9 cellular contexts compared by ENCODE assay signal in genomic region chr2:200376422-200377142, GRCh38.
A peak's percentile ranks its signal among the peaks of the same experiment; 100 is the strongest.
DNase-seq lines count a peak whose midpoint lies in the region; ATAC-seq, FAIRE-seq and TF ChIP-seq lines count a peak whose summit lies in the region.
"Had no signal": no experiment of that assay in that cellular context is flagged by ENCODE, and none has a peak within 500 bp of the region (broad histone marks: within the 10 kb centered on the region; RNA-seq: fewer than 3 reads in every experiment).

No MANE protein-coding gene starts in this region.

- no peak overlapping the region for H2AFZ ChIP-seq in IMR-90 (replicated peaks; ENCODE audit: low read length, poor library complexity)

- TF ChIP-seq CTCF in IMR-90 (conservative IDR thresholded peaks at IDR 0.05; ENCODE audit: low read depth, low read length): no peak
- no peak for TF ChIP-seq CTCF in endothelial cell (IDR thresholded peaks at IDR 0.05; ENCODE audit: unreplicated experiment)
- no peak for TF ChIP-seq CTCF in progenitor cell of endocrine pancreas (IDR thresholded peaks at IDR 0.05; ENCODE audit: unreplicated experiment)

- intact Hi-C loops in IMR-90 (cut with micrococcal nuclease): loop anchor here (5.0 kb wide), 1 partner anchor 69 kb away; the partner anchor contains the start of gene SPATS2L

- H2BK5ac ChIP-seq in IMR-90 (ENCODE audit: low read depth, low read length, poor library complexity, severe bottlenecking): peak overlapping the region; percentile 95

- no CpG with 5 or more reads among the region's 9 CpGs for WGBS in IMR-90 (ENCODE audit: extremely low coverage in 2 of 2, insufficient read length in 1 of 2), 2 experiments

- H2AK5ac ChIP-seq in IMR-90 (ENCODE audit: low read depth, low read length): peak overlapping the region; percentile 36

- peak overlapping the region; percentile 9; the same call in 1 of the 2 replicates for H3K27ac ChIP-seq in IMR-90 (ENCODE audit: insufficient read depth, low read length)

- peaks cover 7% of the 10 kb centered on the region; the same call in 1 of the 2 replicates for H4K20me1 ChIP-seq in IMR-90 (ENCODE audit: insufficient read depth, low read length)

- no TSS peak for BruUV-seq in IMR-90 (replicated peaks; lab: Mats Ljungman, UMichigan)

- H2BK15ac ChIP-seq in IMR-90 (ENCODE audit: low read depth, low read length): no peak overlapping the region; the same call in 2 of the 3 replicates

- H3K36me3 Mint-ChIP-seq in endothelial cell (ENCODE audit: low read depth, unreplicated experiment) (no peaks in the 10 kb centered on the region), progenitor cell of endocrine pancreas (ENCODE audit: insufficient read depth) (peaks cover 1% of the 10 kb centered on the region)

- peak overlapping the region; percentile 59 for H3K23ac ChIP-seq in IMR-90 (ENCODE audit: low read depth, low read length)

- no peaks in the 10 kb centered on the region for H3K27me3 ChIP-seq in IMR-90 (ENCODE audit: control insufficient read depth, insufficient read depth, low read length)

- H3K4me2 ChIP-seq in IMR-90 (ENCODE audit: low read depth, low read length): no peak overlapping the region

- no peak overlapping the region for H3K4me3 Mint-ChIP-seq in endothelial cell (ENCODE audit: unreplicated experiment)
- no peak overlapping the region for H3K4me3 Mint-ChIP-seq in progenitor cell of endocrine pancreas (ENCODE audit: low read depth)

- no peak for DNase-seq in GM12891 (ENCODE audit: insufficient read length, low spot score)
- DNase-seq in IMR-90: no peak
- DNase-seq in endothelial cell (ENCODE audit: low spot score): no peak
- no peak for DNase-seq in progenitor cell of endocrine pancreas (ENCODE audit: low spot score, unreplicated experiment)
- DNase-seq in stimulated activated CD4-positive, alpha-beta T cell treated with anti-CD3 and anti-CD28 coated beads, Interleukin-4, amount 100 ng/mL, for 1 hour: no peak
- no peak for DNase-seq in mucosa of gallbladder (ENCODE audit: low spot score)
- DNase-seq in 8988T: no peak
- DNase-seq in hippocampal formation (lab: John Stamatoyannopoulos, UW): no peak

- CTCF ChIA-PET in IMR-90 (lab: Yijun Ruan, JAX): no interaction called here

- H3K79me1 ChIP-seq in IMR-90 (ENCODE audit: low read depth in 1 of 2, low read length in 2 of 2): peaks cover 62 to 83% of the 10 kb centered on the region in 2 experiments

- H3K9me3 ChIP-seq in IMR-90 (ENCODE audit: control insufficient read depth, insufficient read depth, low read length): no peaks in the 10 kb centered on the region
- H3K9me3 ChIP-seq: HAP-1 had no signal

- H3K9me3 Mint-ChIP-seq in endothelial cell (ENCODE audit: unreplicated experiment) (no peaks in the 10 kb centered on the region), progenitor cell of endocrine pancreas (ENCODE audit: low read depth) (no peaks in the 10 kb centered on the region)

- no peak overlapping the region for H3K18ac ChIP-seq in IMR-90 (ENCODE audit: low read depth, low read length)

- peak overlapping the region in 1 of 2 experiments; percentile 31; a peak in 1 of 4 replicates for H4K8ac ChIP-seq in IMR-90 (ENCODE audit: low read depth in 2 of 2, low read length in 2 of 2)

- peak overlapping the region; percentile 72; the same call in 1 of the 2 replicates for H3K14ac ChIP-seq in IMR-90 (replicated peaks; ENCODE audit: low read depth, low read length)

- H3K4me1 Mint-ChIP-seq in endothelial cell (ENCODE audit: unreplicated experiment) (peaks cover 52% of the 10 kb centered on the region), progenitor cell of endocrine pancreas (ENCODE audit: low read depth) (peaks cover 75% of the 10 kb centered on the region)

- no peak overlapping the region for H3K9ac ChIP-seq in IMR-90 (ENCODE audit: low read depth, low read length)

- no peak overlapping the region; the same call in 1 of the 2 replicates for H4K5ac ChIP-seq in IMR-90 (ENCODE audit: low read depth, low read length)

- no peak for TF ChIP-seq RAD21 in IMR-90 (IDR thresholded peaks at IDR 0.05; ENCODE audit: low read length)

- H3K27ac Mint-ChIP-seq in endothelial cell (ENCODE audit: unreplicated experiment): peak overlapping the region; percentile 64
- H3K27ac Mint-ChIP-seq in progenitor cell of endocrine pancreas: peak overlapping the region; percentile 95

- no peak overlapping the region for H3K56ac ChIP-seq in IMR-90 (ENCODE audit: extremely low read depth, insufficient read depth, low read length)

- H3K9me1 ChIP-seq in IMR-90 (ENCODE audit: insufficient read depth, low read length): peaks cover 42% of the 10 kb centered on the region

- H3K4me1 ChIP-seq in IMR-90 (ENCODE audit: control insufficient read depth, insufficient read depth, low read length): peaks cover 41% of the 10 kb centered on the region

- peak overlapping the region; percentile 25 for H2AK9ac ChIP-seq in IMR-90 (replicated peaks; ENCODE audit: low read depth, low read length, poor library complexity)

- H4K91ac ChIP-seq in IMR-90 (ENCODE audit: insufficient read depth, low read depth, low read length): no peak overlapping the region

- H3K4ac ChIP-seq in IMR-90 (ENCODE audit: low read depth, low read length): peak overlapping the region; percentile 89; the same call in 1 of the 2 replicates

- H2BK20ac ChIP-seq in IMR-90 (ENCODE audit: low read depth, low read length): no peak overlapping the region

- in situ Hi-C loops in IMR-90 (cut with MboI; ENCODE audit: low sequenced_read_pairs): no loop called here

- peak overlapping the region; percentile 67; the same call in 1 of the 2 replicates for H2BK120ac ChIP-seq in IMR-90 (ENCODE audit: low read depth, low read length)

- peak; percentile 76 for FAIRE-seq in GM12891 (lab: Jason Lieb, UNC)

- dilution Hi-C loops in IMR-90 (cut with HindIII; ENCODE audit: low sequenced_read_pairs, unreplicated experiment): no loop called here

- H3K27me3 Mint-ChIP-seq in endothelial cell (ENCODE audit: unreplicated experiment) (peaks cover 2% of the 10 kb centered on the region), progenitor cell of endocrine pancreas (no peaks in the 10 kb centered on the region)

- POLR2A ChIA-PET in IMR-90 (lab: Charles Lee; ENCODE audit: unreplicated experiment): no interaction called here

- no peak for ATAC-seq in IMR-90 (ENCODE audit: low read depth)

- no peak for TF ChIP-seq POLR2A in GM12891 (IDR thresholded peaks at IDR 0.05; ENCODE audit: low read depth, low read length)
- TF ChIP-seq POLR2A in IMR-90 (IDR thresholded peaks at IDR 0.05; ENCODE audit: low read depth, low read length): no peak

- H3K4me3 ChIP-seq in IMR-90 (ENCODE audit: insufficient read depth, low read depth, low read length): no peak overlapping the region
- H3K4me3 ChIP-seq: HAP-1 had no signal

- H3K36me3 ChIP-seq in IMR-90 (ENCODE audit: control insufficient read depth, insufficient read depth, low read length): peaks cover 8% of the 10 kb centered on the region
- H3K36me3 ChIP-seq: HAP-1 had no signal

TF ChIP-seq in GM12891, 5 proteins besides CTCF, POLR2A, EP300 and RAD21:
- peak; percentile 20; the same call in 1 of the 2 replicates for TF ChIP-seq SPI1 (IDR thresholded peaks at IDR 0.05; ENCODE audit: low read depth, low read length)
- no peak for TF ChIP-seq POLR2AphosphoS5 (IDR thresholded peaks at IDR 0.05; ENCODE audit: low read depth, low read length)
- no peak for TF ChIP-seq TAF1 (IDR thresholded peaks at IDR 0.05; ENCODE audit: low read depth, low read length)
- no peak for TF ChIP-seq POU2F2 (IDR thresholded peaks at IDR 0.05; ENCODE audit: low read depth, low read length)
- TF ChIP-seq PAX5 (IDR thresholded peaks at IDR 0.05; ENCODE audit: insufficient read depth, low read length, severe bottlenecking): no peak

TF ChIP-seq in IMR-90, 13 proteins besides CTCF, POLR2A, EP300 and RAD21:
- TF ChIP-seq RFX5 (IDR thresholded peaks at IDR 0.05; ENCODE audit: low read depth, low read length) (no peak), RCOR1 (IDR thresholded peaks at IDR 0.05; ENCODE audit: insufficient replicate concordance, low read length) (no peak), MAFK (IDR thresholded peaks at IDR 0.05; ENCODE audit: low read depth, low read length) (no peak), MAZ (IDR thresholded peaks at IDR 0.05; ENCODE audit: borderline replicate concordance, low read depth, low read length) (no peak), ELK1 (IDR thresholded peaks at IDR 0.05; ENCODE audit: borderline replicate concordance, low read depth, low read length) (no peak), FOS (IDR thresholded peaks at IDR 0.05; ENCODE audit: low read depth, low read length) (no peak), BHLHE40 (IDR thresholded peaks at IDR 0.05; ENCODE audit: low read depth, low read length) (no peak), CHD1 (IDR thresholded peaks at IDR 0.05; ENCODE audit: low read depth, low read length) (no peak), CEBPB (IDR thresholded peaks at IDR 0.05; ENCODE audit: low read depth, low read length) (no peak), SMC3 (IDR thresholded peaks at IDR 0.05; ENCODE audit: low read depth, low read length) (no peak), NFE2L2 (IDR thresholded peaks at IDR 0.05; ENCODE audit: low read depth, low read length) (no peak), USF2 (IDR thresholded peaks at IDR 0.05; ENCODE audit: low read depth, low read length) (no peak), MXI1 (IDR thresholded peaks at IDR 0.05; ENCODE audit: borderline replicate concordance, low read depth, low read length) (no peak)
TF ChIP-seq in IMR-90: peak in this region for 0.
